In genomic region chrX:3219667-3220066, GRCh38 we compare ENCODE assay signal across 34 cellular contexts.
"Had no signal": no experiment of that assay in that cellular context is flagged by ENCODE, and none has a peak within 500 bp of the region (broad histone marks: within the 10 kb centered on the region; RNA-seq: fewer than 3 reads in every experiment).

No MANE protein-coding gene starts in this region.

- H3K4me3 Mint-ChIP-seq: activated B cell treated with CpG ODN at 0.5 μM for 24 hours; activated CD4-positive, alpha-beta memory T cell treated with anti-CD3 and anti-CD28 coated beads for 36 hours; activated CD4-positive, alpha-beta T cell treated with anti-CD3 and anti-CD28 coated beads, Interleukin-2, amount 10 ng/mL, durations not matched to agents 24 days and 14 days; activated CD8-positive, alpha-beta T cell treated with anti-CD3 and anti-CD28 coated beads for 36 hours; activated naive CD4-positive, alpha-beta T cell treated with anti-CD3 and anti-CD28 coated beads, Interleukin-2, amount 10 ng/mL, durations not matched to agents 7 days and 5 days; activated naive CD4-positive, alpha-beta T cell treated with anti-CD3 and anti-CD28 coated beads, Interleukin-2, amount 50 U/mL, for 24 hours; activated naive CD8-positive, alpha-beta T cell; activated naive CD8-positive, alpha-beta T cell treated with anti-CD3 and anti-CD28 coated beads, Interleukin-2, amount 10 ng/mL, durations not matched to agents 7 days and 5 days; activated naive CD8-positive, alpha-beta T cell treated with anti-CD3 and anti-CD28 coated beads, Interleukin-2, amount 50 U/mL, for 24 hours; brain; central memory CD8-positive, alpha-beta T cell; T-helper 1 cell treated with Interleukin-12 subunit alpha and Interleukin-12 subunit beta and Interleukin-4 antibody, amounts not matched to agents 30 μg/mL and 1 μg/mL, for 36 hours; T-helper 2 cell treated with Interferon-gamma antibody and Interleukin-4, amounts not matched to agents 5 μg/mL and 100 μg/mL, for 36 hours had no signal

- H3K36me3 Mint-ChIP-seq: activated CD4-positive, alpha-beta memory T cell treated with anti-CD3 and anti-CD28 coated beads for 36 hours; activated naive CD4-positive, alpha-beta T cell treated with anti-CD3 and anti-CD28 coated beads, Interleukin-2, amount 10 ng/mL, durations not matched to agents 7 days and 5 days; activated naive CD4-positive, alpha-beta T cell treated with anti-CD3 and anti-CD28 coated beads, Interleukin-2, amount 50 U/mL, for 24 hours; activated naive CD8-positive, alpha-beta T cell; activated naive CD8-positive, alpha-beta T cell treated with anti-CD3 and anti-CD28 coated beads, Interleukin-2, amount 10 ng/mL, durations not matched to agents 7 days and 5 days; brain had no signal

- H3K27me3 Mint-ChIP-seq: activated B cell treated with CpG ODN at 0.5 μM for 24 hours; activated CD4-positive, alpha-beta memory T cell treated with anti-CD3 and anti-CD28 coated beads for 36 hours; activated CD4-positive, alpha-beta T cell treated with anti-CD3 and anti-CD28 coated beads, Interleukin-2, amount 10 ng/mL, durations not matched to agents 24 days and 14 days; activated CD8-positive, alpha-beta T cell treated with anti-CD3 and anti-CD28 coated beads for 36 hours; activated naive CD4-positive, alpha-beta T cell treated with anti-CD3 and anti-CD28 coated beads, Interleukin-2, amount 10 ng/mL, durations not matched to agents 7 days and 5 days; activated naive CD4-positive, alpha-beta T cell treated with anti-CD3 and anti-CD28 coated beads, Interleukin-2, amount 50 U/mL, for 24 hours; activated naive CD8-positive, alpha-beta T cell; activated naive CD8-positive, alpha-beta T cell treated with anti-CD3 and anti-CD28 coated beads, Interleukin-2, amount 10 ng/mL, durations not matched to agents 7 days and 5 days; activated naive CD8-positive, alpha-beta T cell treated with anti-CD3 and anti-CD28 coated beads, Interleukin-2, amount 50 U/mL, for 24 hours; central memory CD8-positive, alpha-beta T cell had no signal

- DNase-seq: activated B cell treated with CpG ODN at 0.5 μM for 24 hours; activated CD4-positive, alpha-beta memory T cell treated with anti-CD3 and anti-CD28 coated beads for 36 hours; activated CD4-positive, alpha-beta T cell treated with anti-CD3 and anti-CD28 coated beads for 4 hours; activated CD4-positive, alpha-beta T cell treated with anti-CD3 and anti-CD28 coated beads, Interleukin-2, amount 10 ng/mL, durations not matched to agents 24 days and 14 days; activated CD4-positive, alpha-beta T cell treated with anti-CD3 and anti-CD28 coated beads, Interleukin-2, amount 50 U/mL, for 1 hour; activated CD4-positive, alpha-beta T cell treated with anti-CD3 and anti-CD28 coated beads, Interleukin-2, amount 50 U/mL, for 4 hours; activated CD4-positive, CD25-positive, alpha-beta regulatory T cell treated with anti-CD3 and anti-CD28 coated beads, Interleukin-2, amount 50 U/mL, for 72 hours; activated CD8-positive, alpha-beta memory T cell treated with anti-CD3 and anti-CD28 coated beads, Interleukin-2, amount 50 U/mL, for 4 hours; activated CD8-positive, alpha-beta T cell treated with anti-CD3 and anti-CD28 coated beads for 36 hours; activated effector memory CD4-positive, alpha-beta T cell treated with Interleukin-2 at 50 U/mL for 16 hours; activated gamma-delta T cell; activated naive CD4-positive, alpha-beta T cell treated with anti-CD3 and anti-CD28 coated beads, Interleukin-2, amount 10 ng/mL, durations not matched to agents 7 days and 5 days; activated naive CD4-positive, alpha-beta T cell treated with Interleukin-2 at 50 U/mL for 16 hours; activated naive CD8-positive, alpha-beta T cell treated with anti-CD3 and anti-CD28 coated beads, Interleukin-2, amount 10 ng/mL, durations not matched to agents 7 days and 5 days; activated naive CD8-positive, alpha-beta T cell treated with anti-CD3 and anti-CD28 coated beads, Interleukin-2, amount 50 U/mL, for 24 hours; activated T-cell treated with anti-CD3 and anti-CD28 coated beads for 4 hours; activated T-cell treated with anti-CD3 and anti-CD28 coated beads, Interleukin-2, amount 50 U/mL, for 1 hour; activated T-cell treated with anti-CD3 and anti-CD28 coated beads, Interleukin-2, amount 50 U/mL, for 48 hours; amygdala; anterior cingulate cortex; cerebellar nuclear complex; SW 1271; T-helper 1 cell; T-helper 2 cell; T-helper 9 cell had no signal

- H3K36me3 ChIP-seq: ascending aorta had no signal

- H3K4me1 Mint-ChIP-seq: activated B cell treated with CpG ODN at 0.5 μM for 24 hours; activated CD4-positive, alpha-beta T cell treated with anti-CD3 and anti-CD28 coated beads, Interleukin-2, amount 10 ng/mL, durations not matched to agents 24 days and 14 days; activated naive CD4-positive, alpha-beta T cell treated with anti-CD3 and anti-CD28 coated beads, Interleukin-2, amount 10 ng/mL, durations not matched to agents 7 days and 5 days; activated naive CD4-positive, alpha-beta T cell treated with anti-CD3 and anti-CD28 coated beads, Interleukin-2, amount 50 U/mL, for 24 hours; activated naive CD8-positive, alpha-beta T cell treated with anti-CD3 and anti-CD28 coated beads, Interleukin-2, amount 10 ng/mL, durations not matched to agents 7 days and 5 days; activated naive CD8-positive, alpha-beta T cell treated with anti-CD3 and anti-CD28 coated beads, Interleukin-2, amount 50 U/mL, for 24 hours; brain; central memory CD8-positive, alpha-beta T cell had no signal

- H3K27ac ChIP-seq: ascending aorta, VCaP had no signal

- ATAC-seq: activated CD8-positive, alpha-beta T cell treated with anti-CD3 and anti-CD28 coated beads for 36 hours; activated naive CD8-positive, alpha-beta T cell treated with anti-CD3 and anti-CD28 coated beads, Interleukin-2, amount 50 U/mL, for 24 hours had no signal

- H3K4me1 ChIP-seq: ascending aorta had no signal

- H3K4me3 ChIP-seq: ascending aorta had no signal

- H3K27me3 ChIP-seq: ascending aorta had no signal

- H3K9me3 Mint-ChIP-seq: activated B cell treated with CpG ODN at 0.5 μM for 24 hours; activated CD4-positive, alpha-beta memory T cell treated with anti-CD3 and anti-CD28 coated beads for 36 hours; activated CD4-positive, alpha-beta T cell treated with anti-CD3 and anti-CD28 coated beads, Interleukin-2, amount 10 ng/mL, durations not matched to agents 24 days and 14 days; activated CD8-positive, alpha-beta T cell treated with anti-CD3 and anti-CD28 coated beads for 36 hours; activated naive CD4-positive, alpha-beta T cell treated with anti-CD3 and anti-CD28 coated beads, Interleukin-2, amount 10 ng/mL, durations not matched to agents 7 days and 5 days; activated naive CD4-positive, alpha-beta T cell treated with anti-CD3 and anti-CD28 coated beads, Interleukin-2, amount 50 U/mL, for 24 hours; activated naive CD8-positive, alpha-beta T cell treated with anti-CD3 and anti-CD28 coated beads, Interleukin-2, amount 10 ng/mL, durations not matched to agents 7 days and 5 days; activated naive CD8-positive, alpha-beta T cell treated with anti-CD3 and anti-CD28 coated beads, Interleukin-2, amount 50 U/mL, for 24 hours; activated T-helper 2 cell treated with anti-CD3 and anti-CD28 coated beads, Interferon-gamma antibody, Interleukin-2, Interleukin-4, amounts not matched to agents 10 μg/mL and 5 μg/mL and 100 μg/mL, durations not matched to agents 14 hours and 24 hours and 36 hours; central memory CD8-positive, alpha-beta T cell; T-helper 1 cell treated with Interleukin-12 subunit alpha and Interleukin-12 subunit beta and Interleukin-4 antibody, amounts not matched to agents 30 μg/mL and 1 μg/mL, for 36 hours; T-helper 2 cell treated with Interferon-gamma antibody and Interleukin-4, amounts not matched to agents 5 μg/mL and 100 μg/mL, for 36 hours had no signal

- H3K9me3 ChIP-seq: ascending aorta had no signal
